In genomic region chr6:67689329-67689728, GRCh38 we compare ENCODE assay signal across 21 cellular contexts.
"Had no signal": no experiment of that assay in that cellular context is flagged by ENCODE, and none has a peak within 500 bp of the region (broad histone marks: within the 10 kb centered on the region; RNA-seq: fewer than 3 reads in every experiment).

No MANE protein-coding gene starts in this region.

- H3K27me3 ChIP-seq: dorsolateral prefrontal cortex, ovary, sigmoid colon, stomach, thyroid gland had no signal

- H3K9me3 ChIP-seq: ovary, psoas muscle, sigmoid colon, stomach, thyroid gland had no signal

- H3K4me1 ChIP-seq: psoas muscle, sigmoid colon, stomach, thyroid gland had no signal

- H3K4me3 ChIP-seq: dorsolateral prefrontal cortex, mucosa of descending colon, ovary, psoas muscle, sigmoid colon, stomach, thyroid gland had no signal

- FAIRE-seq: colon, frontal cortex, kidney, urothelium cell line had no signal

- H3K27ac ChIP-seq: dorsolateral prefrontal cortex, ovary, psoas muscle, sigmoid colon, stomach, thyroid gland had no signal

- H3K36me3 ChIP-seq: ovary, sigmoid colon, stomach, thyroid gland had no signal

- DNase-seq: dorsolateral prefrontal cortex; effector CD4-positive, alpha-beta T cell; kidney; mesenchymal stem cell; mucosa of descending colon; naive B cell; occipital lobe; ovary; posterior cingulate gyrus; psoas muscle; right cardiac atrium; sigmoid colon; stimulated activated CD4-positive, alpha-beta T cell treated with anti-CD3 and anti-CD28 coated beads, Interleukin-2, amount 100 ng/mL, for 24 hours; stimulated activated CD4-positive, alpha-beta T cell treated with anti-CD3 and anti-CD28 coated beads, Interleukin-4, amount 100 ng/mL, for 24 hours; stimulated activated naive CD4-positive, alpha-beta T cell treated with Interleukin-2 at 50 U/mL for 16 hours; stomach; thyroid gland; trophoblast cell had no signal
